9 cellular contexts compared by ENCODE assay signal in the genomic region with DNA sequence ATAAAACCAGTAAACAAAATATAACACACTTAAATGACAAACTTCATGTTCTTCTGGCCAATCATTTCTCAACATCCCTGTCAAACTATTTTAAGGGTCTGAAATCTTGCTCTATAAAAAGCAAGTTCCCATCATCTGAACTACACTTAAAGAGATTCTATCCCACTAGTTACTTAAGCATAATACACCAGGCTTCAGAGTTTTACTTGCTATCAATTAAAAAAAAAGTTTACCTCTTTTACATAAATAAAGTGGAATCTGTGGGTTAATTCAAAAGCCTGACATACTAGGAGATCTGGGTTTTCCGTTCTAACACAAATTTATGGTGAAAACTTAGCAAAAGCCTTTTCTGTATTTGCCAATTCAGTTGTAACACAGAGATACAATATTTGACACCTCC. TPM values are rescaled to one million over a fixed set of nuclear protein-coding genes. Genes with fewer than 3 reads are reported as not detected.
A peak's percentile ranks its signal among the peaks of the same experiment; 100 is the strongest.
DNase-seq lines count a peak whose midpoint lies in the region; ATAC-seq and TF ChIP-seq lines count a peak whose summit lies in the region.
"Had no signal": no experiment of that assay in that cellular context is flagged by ENCODE, and none has a peak within 500 bp of the region (broad histone marks: within the 10 kb centered on the region; RNA-seq: fewer than 3 reads in every experiment).

No MANE protein-coding gene starts in this region.

- H4K5ac ChIP-seq in mesendoderm (ENCODE audit: low read length), result no peak overlapping the region

- peak overlapping the region; percentile 86 to 100 (median 96) for H3K27ac ChIP-seq in heart right ventricle
- H3K27ac ChIP-seq in liver (ENCODE audit: low read depth in 1 of 2, low read length in 2 of 2), result peak overlapping the region; percentile 93 to 99
- H3K27ac ChIP-seq in upper lobe of right lung, result no peak overlapping the region
- H3K27ac ChIP-seq in left lung, result peak overlapping the region in 1 of 2 donors; percentile 99
- H3K27ac ChIP-seq in mesendoderm (ENCODE audit: low read depth, low read length), result no peak overlapping the region

- no peak overlapping the region for H2AK5ac ChIP-seq in mesendoderm (ENCODE audit: low read length)

- no peak for ATAC-seq in heart right ventricle
- no peak for ATAC-seq in upper lobe of right lung
- ATAC-seq in left lung, result no peak

- no peak overlapping the region for H3K56ac ChIP-seq in mesendoderm (ENCODE audit: low read length)

- peaks cover 12% of the 10 kb centered on the region for H3K79me1 ChIP-seq in mesendoderm (ENCODE audit: low read length)

- H3K4me1 Mint-ChIP-seq in activated naive CD8-positive, alpha-beta T cell (ENCODE audit: low read depth), result peaks cover 66% of the 10 kb centered on the region

- no peak overlapping the region for H2BK5ac ChIP-seq in mesendoderm (ENCODE audit: low read length)

- H2BK15ac ChIP-seq in mesendoderm (replicated peaks; ENCODE audit: low read depth), result no peak overlapping the region

- 61 to 65% methylated on average over 1 of the region's 1 CpG for WGBS in heart right ventricle, 2 donors
- WGBS in liver, result 64% methylated on average over 1 of the region's 1 CpG
- WGBS in mesendoderm (ENCODE audit: extremely low coverage, insufficient coverage, low lambda C conversion rate), result no CpG with 5 or more reads among the region's 1 CpG

- intact Hi-C loops in heart right ventricle (cut with DNase I) (loop anchor here in 7 of 10 donors (5.0 to 10.0 kb wide), 6 partner anchors 35 to 115 kb away; partner anchors contain the start of gene RNU4ATAC (in 2 of the 7)), cardiac septum (cut with DNase I) (loop anchor here (5.0 kb wide), 1 partner anchor 45 kb away; no protein-coding TSS in a partner anchor), upper lobe of right lung (cut with DNase I) (no loop called here), left lung (cut with DNase I) (no loop called here)

- H3K4me3 ChIP-seq in heart right ventricle (peak overlapping the region in 9 of 10 donors; percentile 69 to 96 (median 91)), liver (ENCODE audit: low read depth in 1 of 3, low read length in 3 of 3) (peak overlapping the region in 2 of 3 donors; percentile 87 to 94), upper lobe of right lung (peak overlapping the region; percentile 88), left lung (peak overlapping the region in 1 of 2 donors; percentile 85), mesendoderm (ENCODE audit: low read length) (no peak overlapping the region)

- DNase-seq in heart right ventricle, result no peak
- no peak for DNase-seq in cardiac septum (ENCODE audit: low spot score)
- no peak for DNase-seq in upper lobe of right lung
- DNase-seq in left lung, result no peak
- DNase-seq in NK-92 (lab: John Stamatoyannopoulos, UW; ENCODE audit: unreplicated experiment), result no peak
- no peak for DNase-seq in mesendoderm
- DNase-seq: stimulated activated CD4-positive, alpha-beta T cell treated with anti-CD3 and anti-CD28 coated beads, Interleukin-4, amount 100 ng/mL, for 24 hours had no signal

- H3K27me3 ChIP-seq in heart right ventricle (no peaks in the 10 kb centered on the region), liver (ENCODE audit: control insufficient read depth in 4 of 4, insufficient read depth in 4 of 4, low read length in 3 of 4) (no peaks in the 10 kb centered on the region), upper lobe of right lung (no peaks in the 10 kb centered on the region), left lung (no peaks in the 10 kb centered on the region), mesendoderm (ENCODE audit: insufficient read depth, low read length, poor library complexity) (no peaks in the 10 kb centered on the region)

- H3K4me1 ChIP-seq in heart right ventricle, result peaks cover 8 to 79% (median 72%) of the 10 kb centered on the region in 9 donors
- H3K4me1 ChIP-seq in liver (ENCODE audit: control insufficient read depth in 4 of 4, insufficient read depth in 4 of 4, low read length in 3 of 4), result peaks cover 7 to 35% (median 22%) of the 10 kb centered on the region in 4 donors
- peaks cover 27% of the 10 kb centered on the region for H3K4me1 ChIP-seq in upper lobe of right lung
- peaks cover 8 to 52% of the 10 kb centered on the region in 2 donors for H3K4me1 ChIP-seq in left lung
- no peaks in the 10 kb centered on the region for H3K4me1 ChIP-seq in mesendoderm (ENCODE audit: control insufficient read depth, low read depth, low read length)

- peak overlapping the region in 1 of 2 donors; percentile 88 for H3K9ac ChIP-seq in liver (ENCODE audit: low read depth in 1 of 2, low read length in 2 of 2)
- no peak overlapping the region for H3K9ac ChIP-seq in mesendoderm (ENCODE audit: low read length)

- peak overlapping the region; percentile 98 for H3K4me3 Mint-ChIP-seq in activated naive CD8-positive, alpha-beta T cell

- peak overlapping the region; percentile 61 for H3K27ac Mint-ChIP-seq in activated naive CD8-positive, alpha-beta T cell

- TF ChIP-seq CTCF in heart right ventricle (IDR thresholded peaks at IDR 0.05), result no peak
- no peak for TF ChIP-seq CTCF in liver (IDR thresholded peaks at IDR 0.05; ENCODE audit: low read depth, low read length, missing input control)
- no peak for TF ChIP-seq CTCF in upper lobe of right lung (IDR thresholded peaks at IDR 0.05)
- no peak for TF ChIP-seq CTCF in left lung (IDR thresholded peaks at IDR 0.05)

- no peak overlapping the region for H3K4me2 ChIP-seq in mesendoderm (ENCODE audit: low read length)

- H3K4ac ChIP-seq in mesendoderm (ENCODE audit: low read depth, low read length), result no peak overlapping the region

- no peaks in the 10 kb centered on the region for H3K27me3 Mint-ChIP-seq in activated naive CD8-positive, alpha-beta T cell

- no peak for TF ChIP-seq RAD21 in liver (IDR thresholded peaks at IDR 0.05)

- H3K9me3 ChIP-seq in heart right ventricle (no peaks in the 10 kb centered on the region), liver (ENCODE audit: control insufficient read depth in 4 of 4, low read length in 3 of 4) (no peaks in the 10 kb centered on the region), upper lobe of right lung (no peaks in the 10 kb centered on the region), left lung (no peaks in the 10 kb centered on the region)

- peaks cover 48% of the 10 kb centered on the region for H3K79me2 ChIP-seq in mesendoderm (ENCODE audit: control insufficient read depth, insufficient read depth, low read length)

- H3K36me3 ChIP-seq in heart right ventricle, result peaks cover 0 to 6% (median 0%) of the 10 kb centered on the region in 9 donors
- H3K36me3 ChIP-seq in liver (ENCODE audit: control insufficient read depth in 4 of 4, insufficient read depth in 3 of 4, low read depth in 1 of 4, low read length in 3 of 4), result no peaks in the 10 kb centered on the region
- no peaks in the 10 kb centered on the region for H3K36me3 ChIP-seq in upper lobe of right lung
- H3K36me3 ChIP-seq in left lung, result no peaks in the 10 kb centered on the region
- no peaks in the 10 kb centered on the region for H3K36me3 ChIP-seq in mesendoderm (ENCODE audit: control insufficient read depth, insufficient read depth, low read length)

- no peak overlapping the region for H3K18ac ChIP-seq in mesendoderm (ENCODE audit: low read length)

- no peak overlapping the region for H4K8ac ChIP-seq in mesendoderm (ENCODE audit: low read depth, low read length)

- no peak overlapping the region for H3K23ac ChIP-seq in mesendoderm (ENCODE audit: low read length)

- H2BK120ac ChIP-seq in mesendoderm (ENCODE audit: low read depth, low read length), result no peak overlapping the region

- H3K9me3 Mint-ChIP-seq in activated naive CD8-positive, alpha-beta T cell (ENCODE audit: low read depth), result no peaks in the 10 kb centered on the region

- no peaks in the 10 kb centered on the region for H3K36me3 Mint-ChIP-seq in activated naive CD8-positive, alpha-beta T cell

TF ChIP-seq in liver, 16 proteins besides CTCF, POLR2A, EP300 and RAD21 (continues in another document):
- no peak for TF ChIP-seq EGR1 (IDR thresholded peaks at IDR 0.05; ENCODE audit: low read depth in 2 of 2)
- TF ChIP-seq SP1 (IDR thresholded peaks at IDR 0.05), result no peak
- TF ChIP-seq, protein P1, sequence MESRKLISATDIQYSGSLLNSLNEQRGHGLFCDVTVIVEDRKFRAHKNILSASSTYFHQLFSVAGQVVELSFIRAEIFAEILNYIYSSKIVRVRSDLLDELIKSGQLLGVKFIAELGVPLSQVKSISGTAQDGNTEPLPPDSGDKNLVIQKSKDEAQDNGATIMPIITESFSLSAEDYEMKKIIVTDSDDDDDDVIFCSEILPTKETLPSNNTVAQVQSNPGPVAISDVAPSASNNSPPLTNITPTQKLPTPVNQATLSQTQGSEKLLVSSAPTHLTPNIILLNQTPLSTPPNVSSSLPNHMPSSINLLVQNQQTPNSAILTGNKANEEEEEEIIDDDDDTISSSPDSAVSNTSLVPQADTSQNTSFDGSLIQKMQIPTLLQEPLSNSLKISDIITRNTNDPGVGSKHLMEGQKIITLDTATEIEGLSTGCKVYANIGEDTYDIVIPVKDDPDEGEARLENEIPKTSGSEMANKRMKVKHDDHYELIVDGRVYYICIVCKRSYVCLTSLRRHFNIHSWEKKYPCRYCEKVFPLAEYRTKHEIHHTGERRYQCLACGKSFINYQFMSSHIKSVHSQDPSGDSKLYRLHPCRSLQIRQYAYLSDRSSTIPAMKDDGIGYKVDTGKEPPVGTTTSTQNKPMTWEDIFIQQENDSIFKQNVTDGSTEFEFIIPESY (IDR thresholded peaks at IDR 0.05), result no peak
- TF ChIP-seq TAF1 (conservative IDR thresholded peaks at IDR 0.05), result no peak
- no peak for TF ChIP-seq JUND (IDR thresholded peaks at IDR 0.05)
- TF ChIP-seq HNF4A (conservative IDR thresholded peaks at IDR 0.05), result no peak

RNA-seq across cellular contexts. Expression of gene CLASP1, which starts 1.9 kb away (rescaled TPM):
- 10 to 100 TPM; 52.9 to 90.6 (median 76.4) TPM for total RNA-seq in heart right ventricle
- 10 to 100 TPM; 10.1 to 16.5 TPM for polyA plus RNA-seq in heart right ventricle
- total RNA-seq in cardiac septum, result 66.1 TPM
- 10 to 100 TPM; 31.3 to 50.0 TPM for total RNA-seq in liver
- 10 to 100 TPM in 1 of 2 donors, 1 to 10 TPM in 1; 7.5 to 12.6 TPM for polyA plus RNA-seq in liver
- 44.5 TPM for total RNA-seq in upper lobe of right lung
- total RNA-seq in left lung, result 10 to 100 TPM; 42.9 to 51.7 TPM
- 17.6 TPM for polyA plus RNA-seq in mesendoderm (2013, experiment 1 of 2)
- polyA plus RNA-seq in mesendoderm (2013, experiment 2 of 2), result 17.0 TPM

Comparison
In these comparisons a context has a peak if more than half of its experiments do, and no peak if none do; other contexts are left out.
1. H3K27ac ChIP-seq: peak in heart right ventricle (10 of 10) and liver (2 of 2); none in upper lobe of right lung (single experiment) and mesendoderm (single experiment).
2. intact Hi-C loops: an anchor here in heart right ventricle (5.0 to 10.0 kb wide) and cardiac septum (5.0 kb wide); none called in upper lobe of right lung and left lung.